8 cellular contexts compared by ENCODE assay signal in genomic region chr17:45018514-45019176, GRCh38. TPM values are rescaled to one million over a fixed set of nuclear protein-coding genes. Genes with fewer than 3 reads are reported as not detected.
DNase-seq lines count a peak whose midpoint lies in the region; ATAC-seq, FAIRE-seq and TF ChIP-seq lines count a peak whose summit lies in the region.

No MANE protein-coding gene starts in this region.

- peak; percentile 38 for DNase-seq in NCI-H1105 treated with DMSO at 0.1 percent for 48 hours (lab: John Stamatoyannopoulos, UW)
- peak; percentile 50 to 77 (median 72) for DNase-seq in K562 (ENCODE audit: extremely low read depth in 1 of 4, low spot score in 3 of 4)
- no peak for DNase-seq in lower lobe of right lung
- DNase-seq in uterus: peak in 1 of 2 donors; percentile 31
- DNase-seq in NOMO-1 treated with dmso at 0.1 percent for 144 hours (lab: John Stamatoyannopoulos, UW; ENCODE audit: unreplicated experiment): no peak
- no peak for DNase-seq in SIG-M5 treated with dmso at 0.1 percent for 504 hours (lab: John Stamatoyannopoulos, UW; ENCODE audit: unreplicated experiment)

- peak overlapping the region; percentile 61 for H3K27ac ChIP-seq in K562 (ENCODE audit: extremely low read depth, low read depth, low read length)
- H3K27ac ChIP-seq in lower lobe of right lung: no peak overlapping the region
- peak overlapping the region in 1 of 2 donors; percentile 26 for H3K27ac ChIP-seq in uterus

- POLR2A ChIA-PET in K562 (lab: Yijun Ruan, JAX): interaction anchor here (0.7 kb wide), 3 partner anchors 12 to 900 kb away, joined by 3 read pairs; no protein-coding TSS in a partner anchor

- no peak for TF ChIP-seq EP300 in K562 (IDR thresholded peaks at IDR 0.05; ENCODE audit: low read length)

- TF ChIP-seq RAD21 in K562 (CRISPR knock-in tag; conservative IDR thresholded peaks at IDR 0.05 in 1 of 2, IDR thresholded peaks at IDR 0.05 in 1 of 2): no peak

- no peaks in the 10 kb centered on the region for H3K27me3 ChIP-seq in K562 (ENCODE audit: control insufficient read depth in 2 of 2, insufficient read depth in 2 of 2, low read length in 2 of 2)
- peaks cover 30% of the 10 kb centered on the region for H3K27me3 ChIP-seq in lower lobe of right lung (ENCODE audit: low read depth)
- no peaks in the 10 kb centered on the region for H3K27me3 ChIP-seq in uterus

- H3K36me3 ChIP-seq in K562 (ENCODE audit: control insufficient read depth, insufficient read depth, low read length) (peaks cover 1% of the 10 kb centered on the region; the same call in 2 of the 3 replicates), lower lobe of right lung (no peaks in the 10 kb centered on the region), uterus (no peaks in the 10 kb centered on the region)

- FAIRE-seq in K562 (lab: Jason Lieb, UNC): no peak

- CTCF ChIA-PET in K562 (lab: Yijun Ruan, JAX; ENCODE audit: low intra/inter-chr PET ratio): interaction anchor here (1.3 to 4.7 kb wide), 2 partner anchors 71 to 99 kb away, joined by 3 to 34 read pairs; partner anchors contain the start of gene KIF18B

- H3K4me1 ChIP-seq in K562 (replicated peaks in 1 of 2; ENCODE audit: control insufficient read depth in 2 of 2, insufficient read depth in 2 of 2, low read length in 2 of 2): peaks cover 24 to 36% of the 10 kb centered on the region in 2 experiments; a peak in 4 of 5 replicates
- peaks cover 29% of the 10 kb centered on the region for H3K4me1 ChIP-seq in lower lobe of right lung
- peaks cover 0 to 24% of the 10 kb centered on the region in 2 donors for H3K4me1 ChIP-seq in uterus

- TF ChIP-seq POLR2A in K562 (conservative IDR thresholded peaks at IDR 0.05) (peak; percentile 48), uterus (IDR thresholded peaks at IDR 0.05) (no peak)

- H3K4me3 ChIP-seq in GM08714 (ENCODE audit: low read length) (peak overlapping the region; percentile 31; the same call in 1 of the 2 replicates), K562 (peak overlapping the region; percentile 45), lower lobe of right lung (peak overlapping the region; percentile 59), uterus (peak overlapping the region; percentile 4 to 50)

- H3K79me2 ChIP-seq in K562 (ENCODE audit: control insufficient read depth, insufficient read depth, low read length): no peaks in the 10 kb centered on the region

- peak overlapping the region; percentile 95 for H2AFZ ChIP-seq in K562 (ENCODE audit: low read depth, low read length)

- 8% methylated on average over 24 of the region's 32 CpGs for WGBS in K562 (ENCODE audit: insufficient coverage, low coverage, missing lambda C conversion rate)

- peak overlapping the region; percentile 73 to 89 for H3K9ac ChIP-seq in K562 (ENCODE audit: insufficient read depth in 1 of 2, low read depth in 2 of 2, low read length in 2 of 2)

- ATAC-seq in K562 (peak; percentile 41), lower lobe of right lung (peak in 1 of 2 donors; percentile 4), HG03460 (IDR thresholded peaks at IDR 0.05; ENCODE audit: unreplicated experiment) (no peak)

- H3K9me1 ChIP-seq in K562 (ENCODE audit: control insufficient read depth, insufficient read depth, low read length): peaks cover under 1% of the 10 kb centered on the region

- intact Hi-C loops in K562 (cut with micrococcal nuclease) (loop anchor here (2.0 to 10.0 kb wide), 4 partner anchors 79 to 244 kb away; no protein-coding TSS in a partner anchor), lower lobe of right lung (cut with DNase I) (loop anchor here (10.0 kb wide), 1 partner anchor 94 kb away; no protein-coding TSS in a partner anchor), uterus (cut with DNase I; ENCODE audit: low total_unique reads) (no loop called here)

- peak overlapping the region; percentile 86 for H3K4me2 ChIP-seq in K562 (ENCODE audit: insufficient read depth, low read length)

- in situ Hi-C loops in K562 (cut with MboI): loop anchor here (5.0 to 10.0 kb wide), 2 partner anchors 101 to 244 kb away; partner anchors contain the start of gene GFAP

- H3K9me3 ChIP-seq in K562 (replicated peaks; ENCODE audit: control insufficient read depth, insufficient read depth, low read depth, low read length) (no peaks in the 10 kb centered on the region), lower lobe of right lung (no peaks in the 10 kb centered on the region), uterus (no peaks in the 10 kb centered on the region)

- TF ChIP-seq CTCF in K562 (IDR thresholded peaks at IDR 0.05 in 2 of 3, conservative IDR thresholded peaks at IDR 0.05 in 1 of 3; ENCODE audit: insufficient read depth in 2 of 3, low read depth in 1 of 3, low read length in 3 of 3) (no peak), lower lobe of right lung (IDR thresholded peaks at IDR 0.05) (no peak), uterus (IDR thresholded peaks at IDR 0.05) (no peak)

- BruUV-seq in K562 (replicated peaks; lab: Mats Ljungman, UMichigan): TSS peak; percentile 34

- 0 out of 2 replicates have a peak, but pooled peaks cover 6% of the 10 kb centered on the region for H4K20me1 ChIP-seq in K562 (replicated peaks; ENCODE audit: control insufficient read depth, insufficient read depth, low read length)

TF ChIP-seq in K562, 482 proteins besides CTCF, POLR2A, EP300 and RAD21 (continues in another document):
- peak; percentile 10 for TF ChIP-seq TAF1 (IDR thresholded peaks at IDR 0.05; ENCODE audit: control insufficient read depth, extremely low read depth, insufficient read depth, low read length, severe bottlenecking)
- peak; percentile 21; the same call in 1 of the 2 replicates for TF ChIP-seq CREM (IDR thresholded peaks at IDR 0.05; ENCODE audit: low read depth)
- TF ChIP-seq EGR1 (conservative IDR thresholded peaks at IDR 0.05): peak; percentile 65

RNA-seq across cellular contexts. Expression of gene DCAKD, which starts 32.8 kb away (rescaled TPM):
- total RNA-seq in K562 (2011; cell fraction: chromatin; rRNA removed; ENCODE audit: low replicate concordance): 25.9 and 66.5 TPM in 2 replicates
- total RNA-seq in K562 (2011; cell fraction: nucleolus; rRNA removed): 45.1 and 50.5 TPM in 2 replicates
- 43.3 and 55.3 TPM in 2 replicates for total RNA-seq in K562 (2011; cell fraction: nucleoplasm; rRNA removed)
- total RNA-seq in K562 (2014; rRNA removed) (26.1 and 43.3 TPM in 2 replicates), K562 (2014; rRNA removed; fragmentation: Illumina TruSeq; extraction: Trizol) (15.3 and 17.4 TPM in 2 replicates), K562 (2015; rRNA removed; fragmentation: Illumina TruSeq; extraction: Trizol) (26.2 and 26.5 TPM in 2 replicates), K562 (2021) (35.5 and 39.8 TPM in 2 replicates), lower lobe of right lung (20.1 TPM), uterus (10 to 100 TPM; 26.8 to 57.1 (median 37.7) TPM)
- polyA plus RNA-seq in K562 (2011; rRNA removed) (14.4 and 28.6 TPM in 2 replicates), K562 (2014; fragmentation: Illumina TruSeq; extraction: Trizol) (21.4 and 27.7 TPM in 2 replicates), K562 (2014; fragmentation: Nextera tagmentation; extraction: Ambion mirVana) (1 to 10 TPM; 7.9 to 9.6 TPM), K562 (2014; rRNA removed) (23.5 and 24.8 TPM in 2 replicates)
- polyA plus RNA-seq in K562 (2011; cell fraction: cytosol; rRNA removed): 41.8 and 53.1 TPM in 2 replicates
- 36.7 and 47.4 TPM in 2 replicates for polyA plus RNA-seq in K562 (2011; cell fraction: nucleus; rRNA removed)
- polyA plus RNA-seq in K562 (2012): 35.0 and 52.4 TPM in 2 replicates
- 22.1 and 31.4 TPM in 2 replicates for polyA minus RNA-seq in K562 (2011; rRNA and poly(A)+ RNA removed)
- polyA minus RNA-seq in K562 (2011; cell fraction: cytosol; rRNA and poly(A)+ RNA removed): 42.1 and 46.3 TPM in 2 replicates
- polyA minus RNA-seq in K562 (2011; cell fraction: nucleus; rRNA and poly(A)+ RNA removed): 16.8 and 23.1 TPM in 2 replicates

RNA-seq across cellular contexts. Expression of gene NMT1, which starts 42.5 kb away (rescaled TPM):
- 146 and 215 TPM in 2 replicates for total RNA-seq in K562 (2011; cell fraction: chromatin; rRNA removed; ENCODE audit: low replicate concordance)
- total RNA-seq in K562 (2011; cell fraction: nucleolus; rRNA removed): 112 and 131 TPM in 2 replicates
- 122 and 132 TPM in 2 replicates for total RNA-seq in K562 (2011; cell fraction: nucleoplasm; rRNA removed)
- total RNA-seq in K562 (2014; rRNA removed): 116 and 117 TPM in 2 replicates
- 105 and 140 TPM in 2 replicates for total RNA-seq in K562 (2014; rRNA removed; fragmentation: Illumina TruSeq; extraction: Trizol)
- 402 and 569 TPM in 2 replicates for total RNA-seq in K562 (2015; rRNA removed; fragmentation: Illumina TruSeq; extraction: Trizol)
- total RNA-seq in K562 (2021): 213 and 214 TPM in 2 replicates
- polyA plus RNA-seq in K562 (2011; rRNA removed): 115 and 126 TPM in 2 replicates
- 52.9 and 59.1 TPM in 2 replicates for polyA plus RNA-seq in K562 (2011; cell fraction: cytosol; rRNA removed)
- polyA plus RNA-seq in K562 (2011; cell fraction: nucleus; rRNA removed): 165 and 192 TPM in 2 replicates
- 120 and 129 TPM in 2 replicates for polyA plus RNA-seq in K562 (2012)
- polyA plus RNA-seq in K562 (2014; fragmentation: Illumina TruSeq; extraction: Trizol): 205 and 323 TPM in 2 replicates
- polyA plus RNA-seq in K562 (2014; fragmentation: Nextera tagmentation; extraction: Ambion mirVana): 100 to 1,000 TPM; 297 to 332 TPM
- polyA plus RNA-seq in K562 (2014; rRNA removed): 86.7 and 116 TPM in 2 replicates
- polyA minus RNA-seq in K562 (2011; rRNA and poly(A)+ RNA removed): 85.9 and 107 TPM in 2 replicates
- polyA minus RNA-seq in K562 (2011; cell fraction: cytosol; rRNA and poly(A)+ RNA removed): 222 and 388 TPM in 2 replicates
- 42.5 and 94.9 TPM in 2 replicates for polyA minus RNA-seq in K562 (2011; cell fraction: nucleus; rRNA and poly(A)+ RNA removed)
- 117 TPM for total RNA-seq in lower lobe of right lung
- 100 to 1,000 TPM in 1 of 4 donors, 10 to 100 TPM in 3; 25.6 to 115 (median 72.3) TPM for total RNA-seq in uterus

RNA-seq across cellular contexts. Expression of gene C1QL1, which starts 50.5 kb away (rescaled TPM):
- not detected in 2 replicates for total RNA-seq in K562 (2011; cell fraction: chromatin; rRNA removed; ENCODE audit: low replicate concordance)
- total RNA-seq in K562 (2011; cell fraction: nucleolus; rRNA removed): 0.26 and 0.33 TPM in 2 replicates
- total RNA-seq in K562 (2011; cell fraction: nucleoplasm; rRNA removed): not detected in 2 replicates
- total RNA-seq in K562 (2014; rRNA removed): 0.09 TPM in 1 of 2 replicates, not detected in the other
- total RNA-seq in K562 (2014; rRNA removed; fragmentation: Illumina TruSeq; extraction: Trizol): not detected in 2 replicates
- total RNA-seq in K562 (2015; rRNA removed; fragmentation: Illumina TruSeq; extraction: Trizol): not detected in 2 replicates
- total RNA-seq in K562 (2021): not detected in 2 replicates
- polyA plus RNA-seq in K562 (2011; rRNA removed): 0.05 and 0.07 TPM in 2 replicates
- polyA plus RNA-seq in K562 (2011; cell fraction: cytosol; rRNA removed): 0.04 and 0.39 TPM in 2 replicates
- not detected in 2 replicates for polyA plus RNA-seq in K562 (2011; cell fraction: nucleus; rRNA removed)
- 0.13 and 0.29 TPM in 2 replicates for polyA plus RNA-seq in K562 (2012)
- not detected in 2 replicates for polyA plus RNA-seq in K562 (2014; fragmentation: Illumina TruSeq; extraction: Trizol)
- polyA plus RNA-seq in K562 (2014; fragmentation: Nextera tagmentation; extraction: Ambion mirVana): not detected
- 0.12 and 0.27 TPM in 2 replicates for polyA plus RNA-seq in K562 (2014; rRNA removed)
- not detected in 2 replicates for polyA minus RNA-seq in K562 (2011; rRNA and poly(A)+ RNA removed)
- polyA minus RNA-seq in K562 (2011; cell fraction: cytosol; rRNA and poly(A)+ RNA removed): not detected in 2 replicates
- not detected in 2 replicates for polyA minus RNA-seq in K562 (2011; cell fraction: nucleus; rRNA and poly(A)+ RNA removed)
- not detected for total RNA-seq in lower lobe of right lung
- 10 to 100 TPM in 1 of 4 donors, 1 to 10 TPM in 1, under 1 TPM in 1, not detected in 1; 0.51 to 20.3 (median 3.3) TPM for total RNA-seq in uterus

Comparison
In these comparisons a context has a peak if more than half of its experiments do, and no peak if none do; other contexts are left out.
1. DNase-seq: peak in NCI-H1105 treated with DMSO at 0.1 percent for 48 hours (single experiment) and K562 (4 of 4); none in lower lobe of right lung (single experiment), NOMO-1 treated with dmso at 0.1 percent for 144 hours (single experiment) and SIG-M5 treated with dmso at 0.1 percent for 504 hours (single experiment).
2. Peak in every context shown above with its lines, with median percentiles within 50 percentile points of each other: H3K4me3 ChIP-seq.